23 cellular contexts compared by ENCODE assay signal in the genomic region with DNA sequence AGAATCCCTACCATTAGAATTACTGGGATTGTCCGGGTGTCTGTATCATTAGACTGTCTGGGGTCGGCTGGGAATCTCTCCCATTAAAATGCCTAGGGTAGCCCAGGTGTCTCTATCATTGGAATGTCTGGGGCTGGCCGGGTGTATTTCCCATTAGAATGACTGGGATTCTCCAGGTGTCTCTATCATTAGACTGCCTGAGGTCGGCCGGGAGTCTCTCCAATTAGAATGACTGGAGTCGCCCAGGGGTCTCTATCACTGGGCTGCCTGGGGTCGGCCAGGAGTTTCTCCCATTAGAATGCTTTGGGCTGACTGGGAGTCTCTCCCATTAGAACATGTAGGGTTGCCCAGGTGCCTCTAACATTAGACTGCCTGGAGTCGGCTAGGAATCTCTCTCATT.
DNase-seq lines count a peak whose midpoint lies in the region; ATAC-seq and TF ChIP-seq lines count a peak whose summit lies in the region.
"Had no signal": no experiment of that assay in that cellular context is flagged by ENCODE, and none has a peak within 500 bp of the region (broad histone marks: within the 10 kb centered on the region; RNA-seq: fewer than 3 reads in every experiment).

No MANE protein-coding gene starts in this region.

- H3K23ac ChIP-seq in H9 (ENCODE audit: insufficient read length, low read depth, low read length) = no peak overlapping the region

- no peak overlapping the region for H4K5ac ChIP-seq in H9 (ENCODE audit: insufficient read length, low read depth, low read length)

- in situ Hi-C loops in GM23248 (cut with MboI) = no loop called here

- H2AFZ ChIP-seq in H9 (ENCODE audit: low read length) (no peak overlapping the region), GM23248 (no peak overlapping the region)

- H2BK120ac ChIP-seq in H9 (ENCODE audit: low read depth, low read length, poor library complexity, severe bottlenecking) = no peak overlapping the region

- H3K4me2 ChIP-seq in H9 (ENCODE audit: insufficient read depth, insufficient read length, low read length) = no peak overlapping the region
- H3K4me2 ChIP-seq in GM23248 (ENCODE audit: unreplicated experiment) = no peak overlapping the region
- H3K4me2 ChIP-seq: A549; BLaER1 treated with 17β-estradiol and CSF1 and Interleukin-3, amounts not matched to agents 10 nM and 100 nM had no signal

- H3K14ac ChIP-seq in H9 (ENCODE audit: insufficient read depth, low read length) = no peak overlapping the region

- H3K56ac ChIP-seq in H9 (ENCODE audit: insufficient read length, low read depth, low read length) = no peak overlapping the region

- no peaks in the 10 kb centered on the region for H3K36me3 ChIP-seq in GM23248 (ENCODE audit: low read depth)
- H3K36me3 ChIP-seq: BE2C; BLaER1 treated with 17β-estradiol and CSF1 and Interleukin-3, amounts not matched to agents 10 nM and 100 nM had no signal

- H3F3A ChIP-seq in GM23248 (ENCODE audit: insufficient read depth) = no peaks in the 10 kb centered on the region

- H3K9me3 ChIP-seq in H9 (ENCODE audit: control insufficient read depth, low read depth, low read length) = peaks cover 98% of the 10 kb centered on the region
- H3K9me3 ChIP-seq in GM23248 (ENCODE audit: low read depth) = no peaks in the 10 kb centered on the region
- H3K9me3 ChIP-seq: BE2C had no signal

- H2BK15ac ChIP-seq in H9 (ENCODE audit: low read depth, low read length) = no peak overlapping the region

- no peaks in the 10 kb centered on the region for H3K79me1 ChIP-seq in H9 (ENCODE audit: insufficient read depth, low read depth, low read length, poor library complexity, severe bottlenecking)

- no peaks in the 10 kb centered on the region for H3K4me1 Mint-ChIP-seq in H9
- H3K4me1 Mint-ChIP-seq in progenitor cell of endocrine pancreas (ENCODE audit: low read depth) = no peaks in the 10 kb centered on the region
- no peaks in the 10 kb centered on the region for H3K4me1 Mint-ChIP-seq in type B pancreatic cell (ENCODE audit: unreplicated experiment)
- H3K4me1 Mint-ChIP-seq in activated T-helper 2 cell treated with anti-CD3 and anti-CD28 coated beads, Interferon-gamma antibody, Interleukin-2, Interleukin-4, amounts not matched to agents 10 μg/mL and 5 μg/mL and 100 μg/mL, durations not matched to agents 14 hours and 24 hours and 36 hours (ENCODE audit: low read depth) = no peaks in the 10 kb centered on the region
- H3K4me1 Mint-ChIP-seq: CD14-positive monocyte; CD8-positive, alpha-beta memory T cell had no signal

- no peaks in the 10 kb centered on the region for H3K27me3 ChIP-seq in H9 (ENCODE audit: insufficient read depth, low read length)
- H3K27me3 ChIP-seq in GM23248 (replicated peaks; ENCODE audit: insufficient read depth) = no peaks in the 10 kb centered on the region
- H3K27me3 ChIP-seq: BE2C; BLaER1 treated with 17β-estradiol and CSF1 and Interleukin-3, amounts not matched to agents 10 nM and 100 nM had no signal

- H3K27ac ChIP-seq in H9 (ENCODE audit: insufficient read length, low read depth, low read length) = no peak overlapping the region
- H3K27ac ChIP-seq in GM23248 = no peak overlapping the region
- H3K27ac ChIP-seq: A549; BLaER1 treated with 17β-estradiol and CSF1 and Interleukin-3, amounts not matched to agents 10 nM and 100 nM had no signal

- H3K4me1 ChIP-seq in H9 (ENCODE audit: insufficient read depth, low read length) (no peaks in the 10 kb centered on the region), GM23248 (ENCODE audit: insufficient read depth) (no peaks in the 10 kb centered on the region)
- H3K4me1 ChIP-seq: A549; BE2C; BLaER1 treated with 17β-estradiol and CSF1 and Interleukin-3, amounts not matched to agents 10 nM and 100 nM had no signal

- H3K36me3 Mint-ChIP-seq in H9 (ENCODE audit: insufficient read depth in 1 of 3, low read depth in 3 of 3) (peaks cover 0 to 21% (median 21%) of the 10 kb centered on the region in 3 experiments; a peak in 6 of 7 replicates), progenitor cell of endocrine pancreas (ENCODE audit: insufficient read depth) (peaks cover 4% of the 10 kb centered on the region), type B pancreatic cell (no peaks in the 10 kb centered on the region)
- no peaks in the 10 kb centered on the region for H3K36me3 Mint-ChIP-seq in activated T-helper 2 cell treated with anti-CD3 and anti-CD28 coated beads, Interferon-gamma antibody, Interleukin-2, Interleukin-4, amounts not matched to agents 10 μg/mL and 5 μg/mL and 100 μg/mL, durations not matched to agents 14 hours and 24 hours and 36 hours (ENCODE audit: low read depth)
- H3K36me3 Mint-ChIP-seq: CD14-positive monocyte had no signal

- no peaks in the 10 kb centered on the region for H3K9me2 ChIP-seq in GM23248 (ENCODE audit: insufficient read depth)

- no peak overlapping the region for H2BK12ac ChIP-seq in H9 (ENCODE audit: insufficient read length, low read depth, low read length)

- no peak overlapping the region for H3K4me3 ChIP-seq in GM23248
- H3K4me3 ChIP-seq: A549; BLaER1 treated with 17β-estradiol and CSF1 and Interleukin-3, amounts not matched to agents 10 nM and 100 nM; GM12878 had no signal

- DNase-seq in H9 (peak; percentile 12), left lobe of liver (ENCODE audit: low spot score) (peak; percentile 16), progenitor cell of endocrine pancreas (ENCODE audit: low spot score, unreplicated experiment) (peak; percentile 4), type B pancreatic cell (ENCODE audit: extremely low spot score, unreplicated experiment) (peak; percentile 20), GM23248 (no peak)
- no peak for DNase-seq in activated T-helper 2 cell treated with anti-CD3 and anti-CD28 coated beads, Interferon-gamma antibody, Interleukin-2, Interleukin-4, amounts not matched to agents 10 μg/mL and 5 μg/mL and 100 μg/mL, durations not matched to agents 14 hours and 24 hours and 36 hours (ENCODE audit: low spot score)
- DNase-seq: 8988T; ACHN; AML-193; BE2C; CD4-positive, alpha-beta T cell; CD8-positive, alpha-beta memory T cell; DMS 273 treated with DMSO at 0.1 percent for 48 hours; DMS79; EL; GDM1; GOT3; HCEC 1CT had no signal

- H3K27ac Mint-ChIP-seq in H9 (no peak overlapping the region), progenitor cell of endocrine pancreas (no peak overlapping the region), type B pancreatic cell (no peak overlapping the region)
- no peak overlapping the region for H3K27ac Mint-ChIP-seq in activated T-helper 2 cell treated with anti-CD3 and anti-CD28 coated beads, Interferon-gamma antibody, Interleukin-2, Interleukin-4, amounts not matched to agents 10 μg/mL and 5 μg/mL and 100 μg/mL, durations not matched to agents 14 hours and 24 hours and 36 hours
- H3K27ac Mint-ChIP-seq: CD14-positive monocyte; CD4-positive, alpha-beta T cell; CD8-positive, alpha-beta memory T cell had no signal

- H3K27me3 Mint-ChIP-seq in H9 (ENCODE audit: low read depth) (peaks cover 1% of the 10 kb centered on the region), progenitor cell of endocrine pancreas (no peaks in the 10 kb centered on the region), type B pancreatic cell (no peaks in the 10 kb centered on the region)
- no peaks in the 10 kb centered on the region for H3K27me3 Mint-ChIP-seq in activated T-helper 2 cell treated with anti-CD3 and anti-CD28 coated beads, Interferon-gamma antibody, Interleukin-2, Interleukin-4, amounts not matched to agents 10 μg/mL and 5 μg/mL and 100 μg/mL, durations not matched to agents 14 hours and 24 hours and 36 hours (ENCODE audit: low read depth)
- H3K27me3 Mint-ChIP-seq: CD4-positive, alpha-beta T cell had no signal

- no peak overlapping the region for H3K4ac ChIP-seq in H9 (ENCODE audit: low read depth, low read length)

- H3K9ac ChIP-seq in H9 (ENCODE audit: extremely low read depth, insufficient read length, low read length) (no peak overlapping the region), GM23248 (no peak overlapping the region)
- H3K9ac ChIP-seq: BLaER1 treated with 17β-estradiol and CSF1 and Interleukin-3, amounts not matched to agents 10 nM and 100 nM had no signal

- H4K91ac ChIP-seq in H9 (ENCODE audit: insufficient read length, low read depth, low read length) = no peak overlapping the region

- H3K18ac ChIP-seq in H9 (ENCODE audit: insufficient read length, low read depth, low read length) = no peak overlapping the region

- no peak overlapping the region for H2BK5ac ChIP-seq in H9 (ENCODE audit: insufficient read length, low read length)

- H3K79me2 ChIP-seq in H9 (ENCODE audit: insufficient read depth, low read length) = no peaks in the 10 kb centered on the region
- no peaks in the 10 kb centered on the region for H3K79me2 ChIP-seq in GM23248 (ENCODE audit: insufficient read depth)

- ATAC-seq in left lobe of liver (no peak), HG03521 (IDR thresholded peaks at IDR 0.05; ENCODE audit: unreplicated experiment) (no peak)
- ATAC-seq: A549, GM12878 had no signal

- WGBS in H9 (ENCODE audit: extremely low coverage, insufficient read length, low lambda C conversion rate) = no CpG with 5 or more reads among the region's 8 CpGs
- WGBS in GM23248 (ENCODE audit: low coverage in 1 of 2, low lambda C conversion rate in 2 of 2, missing lambda C conversion rate in 2 of 2), 2 experiments = 20 to 33% methylated on average over 8 of the region's 8 CpGs

- intact Hi-C loops in activated T-helper 2 cell treated with anti-CD3 and anti-CD28 coated beads, Interferon-gamma antibody, Interleukin-2, Interleukin-4, amounts not matched to agents 10 μg/mL and 5 μg/mL and 100 μg/mL, durations not matched to agents 14 hours and 24 hours and 36 hours (cut with micrococcal nuclease) = no loop called here

- TF ChIP-seq CTCF in H9 (conservative IDR thresholded peaks at IDR 0.05) (no peak), progenitor cell of endocrine pancreas (IDR thresholded peaks at IDR 0.05; ENCODE audit: unreplicated experiment) (no peak), type B pancreatic cell (conservative IDR thresholded peaks at IDR 0.05) (no peak)

- no peaks in the 10 kb centered on the region for H4K20me1 ChIP-seq in H9 (ENCODE audit: control insufficient read depth, insufficient read depth, insufficient read length)
- H4K20me1 ChIP-seq in GM23248 (ENCODE audit: insufficient read depth) = no peaks in the 10 kb centered on the region
- H4K20me1 ChIP-seq: BLaER1 treated with 17β-estradiol and CSF1 and Interleukin-3, amounts not matched to agents 10 nM and 100 nM had no signal

- no peak overlapping the region for H2AK5ac ChIP-seq in H9 (ENCODE audit: insufficient read length, low read length)

- no peak overlapping the region for H2BK20ac ChIP-seq in H9 (ENCODE audit: low read depth, low read length, poor library complexity, severe bottlenecking)

- no peak overlapping the region for H3K4me3 Mint-ChIP-seq in H9
- no peak overlapping the region for H3K4me3 Mint-ChIP-seq in progenitor cell of endocrine pancreas (ENCODE audit: low read depth)
- H3K4me3 Mint-ChIP-seq in type B pancreatic cell = no peak overlapping the region
- no peak overlapping the region for H3K4me3 Mint-ChIP-seq in activated T-helper 2 cell treated with anti-CD3 and anti-CD28 coated beads, Interferon-gamma antibody, Interleukin-2, Interleukin-4, amounts not matched to agents 10 μg/mL and 5 μg/mL and 100 μg/mL, durations not matched to agents 14 hours and 24 hours and 36 hours (ENCODE audit: low read depth)
- H3K4me3 Mint-ChIP-seq: CD14-positive monocyte; CD4-positive, alpha-beta T cell; CD8-positive, alpha-beta memory T cell had no signal

- no peak overlapping the region for H3T11ph ChIP-seq in H9 (ENCODE audit: low read length)

- no peaks in the 10 kb centered on the region for H3K23me2 ChIP-seq in H9 (ENCODE audit: insufficient read length, low read depth, low read length, poor library complexity, severe bottlenecking)

- H3K9me3 Mint-ChIP-seq in H9 = peaks cover 98 to 99% of the 10 kb centered on the region in 2 experiments
- H3K9me3 Mint-ChIP-seq in progenitor cell of endocrine pancreas (ENCODE audit: low read depth) = peaks cover 64% of the 10 kb centered on the region
- H3K9me3 Mint-ChIP-seq in type B pancreatic cell = peaks cover 24% of the 10 kb centered on the region
- peaks cover 87% of the 10 kb centered on the region for H3K9me3 Mint-ChIP-seq in activated T-helper 2 cell treated with anti-CD3 and anti-CD28 coated beads, Interferon-gamma antibody, Interleukin-2, Interleukin-4, amounts not matched to agents 10 μg/mL and 5 μg/mL and 100 μg/mL, durations not matched to agents 14 hours and 24 hours and 36 hours

- H4K8ac ChIP-seq in H9 (replicated peaks; ENCODE audit: insufficient read length, low read depth, low read length) = no peak overlapping the region

Comparison
In these comparisons a context has a peak if more than half of its experiments do, and no peak if none do; other contexts are left out.
1. DNase-seq: peak in H9 (single experiment), left lobe of liver (single experiment), progenitor cell of endocrine pancreas (single experiment) and type B pancreatic cell (single experiment); none in activated T-helper 2 cell treated with anti-CD3 and anti-CD28 coated beads, Interferon-gamma antibody, Interleukin-2, Interleukin-4, amounts not matched to agents 10 μg/mL and 5 μg/mL and 100 μg/mL, durations not matched to agents 14 hours and 24 hours and 36 hours (single experiment) and GM23248 (single experiment).